ENCODE assay signal across 13 cellular contexts in the genomic region with DNA sequence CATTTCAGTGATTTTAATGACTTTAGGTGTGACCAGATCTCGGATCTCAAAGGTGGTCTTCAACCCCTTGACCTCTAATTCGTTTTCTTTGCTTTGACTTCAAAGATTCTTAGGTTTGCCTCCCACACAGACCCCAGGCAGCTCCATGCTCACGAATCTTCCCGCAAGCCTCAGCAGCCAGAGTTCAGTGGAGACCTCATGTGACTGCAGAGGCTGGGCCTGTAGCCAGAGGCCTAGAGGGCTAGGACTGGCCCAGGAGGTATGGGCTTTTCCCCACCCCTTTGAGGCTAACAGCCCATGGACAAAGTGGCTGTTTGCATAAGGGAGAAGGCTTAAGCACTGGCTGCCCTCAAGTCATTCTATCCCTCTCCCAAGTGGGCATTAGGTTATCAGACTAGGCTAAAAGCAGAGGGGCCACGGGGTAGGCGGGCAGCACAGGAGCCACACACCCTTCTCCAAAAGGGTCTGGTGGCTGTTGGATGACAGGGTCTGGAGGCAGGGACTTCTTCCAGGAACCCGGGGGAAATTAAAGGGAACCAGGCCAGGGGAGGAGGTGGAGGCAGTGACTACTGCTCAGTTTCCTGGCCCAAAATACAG. TPM values are rescaled to one million over a fixed set of nuclear protein-coding genes. Genes with fewer than 3 reads are reported as not detected.
DNase-seq lines count a peak whose midpoint lies in the region; ATAC-seq and TF ChIP-seq lines count a peak whose summit lies in the region.
"Had no signal": no experiment of that assay in that cellular context is flagged by ENCODE, and none has a peak within 500 bp of the region (broad histone marks: within the 10 kb centered on the region; RNA-seq: fewer than 3 reads in every experiment).

No MANE protein-coding gene starts in this region.

- H3K36me3 ChIP-seq in SK-N-SH (replicated peaks in 1 of 2; ENCODE audit: control insufficient read depth in 1 of 2, insufficient read depth in 2 of 2, low read length in 1 of 2): peaks cover 0 to 58% of the 10 kb centered on the region in 2 experiments

- H3K27me3 Mint-ChIP-seq in chondrocyte (ENCODE audit: low read depth): no peaks in the 10 kb centered on the region
- no peaks in the 10 kb centered on the region for H3K27me3 Mint-ChIP-seq in naive thymus-derived CD8-positive, alpha-beta T cell
- H3K27me3 Mint-ChIP-seq: CD8-positive, alpha-beta memory T cell had no signal

- ATAC-seq in naive thymus-derived CD8-positive, alpha-beta T cell: no peak
- ATAC-seq in GM19452 (IDR thresholded peaks at IDR 0.05; ENCODE audit: unreplicated experiment): no peak
- ATAC-seq in GM19455 (IDR thresholded peaks at IDR 0.05; ENCODE audit: unreplicated experiment): no peak

- H3K9ac ChIP-seq in SK-N-SH: no peak overlapping the region

- TF ChIP-seq RAD21 in SK-N-SH (IDR thresholded peaks at IDR 0.05; ENCODE audit: low read length): no peak

- in situ Hi-C loops in Caki2 (cut with HindIII; ENCODE audit: low pct_unique_long_range_greater_than_20kb, low sequenced_read_pairs): no loop called here

- CTCF ChIA-PET in SK-N-SH (lab: Yijun Ruan, JAX): interaction anchor here (2.2 to 2.4 kb wide), 2 partner anchors 13 to 39 kb away, joined by 6 to 7 read pairs; partner anchors contain the start of gene TLCD3B

- H3K9me3 ChIP-seq in SK-N-SH: no peaks in the 10 kb centered on the region
- H3K9me3 ChIP-seq: right atrium auricular region, SJCRH30 had no signal

- DNase-seq in Caki2 (ENCODE audit: low read depth): peak; percentile 19
- peak; percentile 24 for DNase-seq in NCI-H226
- peak; percentile 33 for DNase-seq in chondrocyte (ENCODE audit: low spot score)
- no peak for DNase-seq in naive thymus-derived CD8-positive, alpha-beta T cell
- no peak for DNase-seq in NCI-H748 (lab: John Stamatoyannopoulos, UW; ENCODE audit: unreplicated experiment)
- DNase-seq in SK-N-SH: no peak
- DNase-seq: CD8-positive, alpha-beta memory T cell; SJCRH30 had no signal

- POLR2A ChIA-PET in naive thymus-derived CD8-positive, alpha-beta T cell (lab: Charles Lee): interaction anchor here (0.5 to 3.6 kb wide), 4 partner anchors 16 to 1726 kb away, joined by 3 to 12 read pairs (median 4); partner anchors contain the start of genes TAOK2 and TMEM219
- POLR2A ChIA-PET in SK-N-SH (lab: Yijun Ruan, JAX): no interaction called here

- TF ChIP-seq CTCF in chondrocyte (IDR thresholded peaks at IDR 0.05) (no peak), SK-N-SH (IDR thresholded peaks at IDR 0.05) (no peak)

- 0 out of 4 replicates have a peak overlapping the region, but pooled peaks of 1 of the 2 experiments have one; percentile 20 for H3K27ac ChIP-seq in SK-N-SH (ENCODE audit: low read depth in 2 of 2, low read length in 1 of 2)
- H3K27ac ChIP-seq: right atrium auricular region, SJCRH30 had no signal

- H4K20me1 ChIP-seq in SK-N-SH (ENCODE audit: insufficient read depth): no peaks in the 10 kb centered on the region

- 79% methylated on average over 7 of the region's 7 CpGs for WGBS in SK-N-SH (ENCODE audit: low lambda C conversion rate)

- no peak overlapping the region for H3K4me3 Mint-ChIP-seq in chondrocyte (ENCODE audit: unreplicated experiment)
- peak overlapping the region in 7 of 10 donors; percentile 24 to 55 (median 43) for H3K4me3 Mint-ChIP-seq in naive thymus-derived CD8-positive, alpha-beta T cell

- TF ChIP-seq EP300 in SK-N-SH (IDR thresholded peaks at IDR 0.05; ENCODE audit: borderline replicate concordance in 1 of 2, low read depth in 1 of 2, low read length in 1 of 2): no peak

- H3K4me2 ChIP-seq in SK-N-SH: no peak overlapping the region

- H3K79me2 ChIP-seq in SK-N-SH (ENCODE audit: insufficient read depth): peaks cover 14% of the 10 kb centered on the region; the same call in 1 of the 2 replicates

- no peaks in the 10 kb centered on the region for H3K9me3 Mint-ChIP-seq in chondrocyte (ENCODE audit: low read depth)
- H3K9me3 Mint-ChIP-seq in naive thymus-derived CD8-positive, alpha-beta T cell: no peaks in the 10 kb centered on the region
- H3K9me3 Mint-ChIP-seq: activated T-helper 2 cell treated with anti-CD3 and anti-CD28 coated beads, Interferon-gamma antibody, Interleukin-2, Interleukin-4, amounts not matched to agents 10 μg/mL and 5 μg/mL and 100 μg/mL, durations not matched to agents 14 hours and 24 hours and 36 hours; CD8-positive, alpha-beta memory T cell had no signal

- no peaks in the 10 kb centered on the region for H3K9me2 ChIP-seq in SK-N-SH

- H2AFZ ChIP-seq in SK-N-SH (ENCODE audit: low read depth): no peak overlapping the region

- H3F3A ChIP-seq in SK-N-SH (replicated peaks; ENCODE audit: insufficient read depth): peaks cover 10% of the 10 kb centered on the region

- no peak overlapping the region for H3K27ac Mint-ChIP-seq in chondrocyte (ENCODE audit: unreplicated experiment)
- peak overlapping the region in 6 of 10 donors; percentile 8 to 84 (median 43) for H3K27ac Mint-ChIP-seq in naive thymus-derived CD8-positive, alpha-beta T cell
- H3K27ac Mint-ChIP-seq: activated T-helper 2 cell treated with anti-CD3 and anti-CD28 coated beads, Interferon-gamma antibody, Interleukin-2, Interleukin-4, amounts not matched to agents 10 μg/mL and 5 μg/mL and 100 μg/mL, durations not matched to agents 14 hours and 24 hours and 36 hours had no signal

- H3K4me1 Mint-ChIP-seq in chondrocyte (ENCODE audit: low read depth): peaks cover 24% of the 10 kb centered on the region
- peaks cover 27 to 37% (median 28%) of the 10 kb centered on the region in 4 donors for H3K4me1 Mint-ChIP-seq in naive thymus-derived CD8-positive, alpha-beta T cell

- no peaks in the 10 kb centered on the region for H3K27me3 ChIP-seq in SK-N-SH (ENCODE audit: insufficient read depth)
- H3K27me3 ChIP-seq: right atrium auricular region, SJCRH30 had no signal

- H3K4me1 ChIP-seq in SK-N-SH (ENCODE audit: control insufficient read depth in 1 of 2, insufficient read depth in 2 of 2, low read depth in 1 of 2, low read length in 1 of 2): peaks cover 0 to 14% of the 10 kb centered on the region in 2 experiments; a peak in 1 of 4 replicates
- H3K4me1 ChIP-seq: SJCRH30 had no signal

- peaks cover 23% of the 10 kb centered on the region for H3K36me3 Mint-ChIP-seq in chondrocyte (ENCODE audit: low read depth)
- peaks cover 0 to 45% (median 3%) of the 10 kb centered on the region in 3 donors for H3K36me3 Mint-ChIP-seq in naive thymus-derived CD8-positive, alpha-beta T cell

- H3K4me3 ChIP-seq in SK-N-SH (ENCODE audit: low read depth in 2 of 2, low read length in 1 of 2): no peak overlapping the region
- H3K4me3 ChIP-seq: right atrium auricular region, SJCRH30 had no signal

TF ChIP-seq in SK-N-SH, 30 proteins besides CTCF, POLR2A, EP300 and RAD21 (continues in another document):
- TF ChIP-seq NFIC (IDR thresholded peaks at IDR 0.05; ENCODE audit: borderline replicate concordance) (no peak), MEF2A (IDR thresholded peaks at IDR 0.05; ENCODE audit: borderline replicate concordance, low read depth) (no peak), GABPA (IDR thresholded peaks at IDR 0.05; ENCODE audit: low read depth) (no peak), SMC3 (IDR thresholded peaks at IDR 0.05; ENCODE audit: low read depth, low read length) (no peak), USF2 (IDR thresholded peaks at IDR 0.05; ENCODE audit: borderline replicate concordance, low read depth, low read length) (no peak)

RNA-seq across cellular contexts. Expression of gene HIRIP3, which starts 2.9 kb away (rescaled TPM):
- total RNA-seq in Caki2 (2014; rRNA removed; shearing (Covaris generic); ENCODE audit: low replicate concordance): 8.2 and 21.6 TPM in 2 replicates
- 8.4 to 14.0 TPM (median 9.9 TPM) in 3 replicates for total RNA-seq in chondrocyte
- 10 to 100 TPM; 15.3 to 16.6 TPM for total RNA-seq in naive thymus-derived CD8-positive, alpha-beta T cell
- 10 to 100 TPM; 10.6 to 30.1 (median 18.7) TPM for polyA plus RNA-seq in naive thymus-derived CD8-positive, alpha-beta T cell
- 15.4 and 18.9 TPM in 2 replicates for polyA plus RNA-seq in SK-N-SH (2012; rRNA removed)
- polyA plus RNA-seq in SK-N-SH (2012; cell fraction: cytosol; rRNA removed): 10.2 and 14.3 TPM in 2 replicates
- 10.6 and 15.2 TPM in 2 replicates for polyA plus RNA-seq in SK-N-SH (2012; cell fraction: nucleus; rRNA removed)

RNA-seq across cellular contexts. Expression of gene INO80E, which starts 3.6 kb away (rescaled TPM):
- total RNA-seq in Caki2 (2014; rRNA removed; shearing (Covaris generic); ENCODE audit: low replicate concordance): 131 and 229 TPM in 2 replicates
- 57.1 to 68.5 TPM (median 64.6 TPM) in 3 replicates for total RNA-seq in chondrocyte
- 100 to 1,000 TPM; 107 to 115 TPM for total RNA-seq in naive thymus-derived CD8-positive, alpha-beta T cell
- 1 to 10 TPM; 6.5 to 8.9 (median 7.6) TPM for polyA plus RNA-seq in naive thymus-derived CD8-positive, alpha-beta T cell
- 43.9 and 46.6 TPM in 2 replicates for polyA plus RNA-seq in SK-N-SH (2012; rRNA removed)
- 45.0 and 50.1 TPM in 2 replicates for polyA plus RNA-seq in SK-N-SH (2012; cell fraction: cytosol; rRNA removed)
- polyA plus RNA-seq in SK-N-SH (2012; cell fraction: nucleus; rRNA removed): 98.2 and 102 TPM in 2 replicates

RNA-seq across cellular contexts. Expression of gene DOC2A, which starts 18.4 kb away (rescaled TPM):
- total RNA-seq in Caki2 (2014; rRNA removed; shearing (Covaris generic); ENCODE audit: low replicate concordance): 1.2 and 1.7 TPM in 2 replicates
- total RNA-seq in chondrocyte: 0.15 to 0.29 TPM in 2 of 3 replicates, not detected in the other
- not detected for total RNA-seq in naive thymus-derived CD8-positive, alpha-beta T cell
- polyA plus RNA-seq in naive thymus-derived CD8-positive, alpha-beta T cell: not detected
- 10.3 and 10.4 TPM in 2 replicates for polyA plus RNA-seq in SK-N-SH (2012; rRNA removed)
- polyA plus RNA-seq in SK-N-SH (2012; cell fraction: cytosol; rRNA removed): 2.3 and 4.3 TPM in 2 replicates
- polyA plus RNA-seq in SK-N-SH (2012; cell fraction: nucleus; rRNA removed): 58.4 and 67.6 TPM in 2 replicates
- total RNA-seq: right atrium auricular region, SJCRH30 had no signal
- polyA plus RNA-seq: CD8-positive, alpha-beta memory T cell had no signal

RNA-seq across cellular contexts. Expression of gene TAOK2, which starts 18.8 kb away (rescaled TPM):
- total RNA-seq in Caki2 (2014; rRNA removed; shearing (Covaris generic); ENCODE audit: low replicate concordance): 57.0 and 75.8 TPM in 2 replicates
- total RNA-seq in chondrocyte: 50.0 to 56.6 TPM (median 50.1 TPM) in 3 replicates
- 10 to 100 TPM; 40.8 to 42.6 TPM for total RNA-seq in naive thymus-derived CD8-positive, alpha-beta T cell
- polyA plus RNA-seq in naive thymus-derived CD8-positive, alpha-beta T cell: 1 to 10 TPM; 2.6 to 6.6 (median 2.8) TPM
- 21.9 and 23.1 TPM in 2 replicates for polyA plus RNA-seq in SK-N-SH (2012; rRNA removed)
- 7.2 and 11.2 TPM in 2 replicates for polyA plus RNA-seq in SK-N-SH (2012; cell fraction: cytosol; rRNA removed)
- 59.6 and 71.3 TPM in 2 replicates for polyA plus RNA-seq in SK-N-SH (2012; cell fraction: nucleus; rRNA removed)

RNA-seq across cellular contexts. Expression of gene C16orf92, which starts 30.5 kb away (rescaled TPM):
- not detected in 2 replicates for total RNA-seq in Caki2 (2014; rRNA removed; shearing (Covaris generic); ENCODE audit: low replicate concordance)
- not detected in 3 replicates for total RNA-seq in chondrocyte
- not detected for total RNA-seq in naive thymus-derived CD8-positive, alpha-beta T cell
- not detected for polyA plus RNA-seq in naive thymus-derived CD8-positive, alpha-beta T cell
- polyA plus RNA-seq in SK-N-SH (2012; rRNA removed): not detected in 2 replicates
- polyA plus RNA-seq in SK-N-SH (2012; cell fraction: cytosol; rRNA removed): not detected in 2 replicates
- not detected in 2 replicates for polyA plus RNA-seq in SK-N-SH (2012; cell fraction: nucleus; rRNA removed)
- total RNA-seq: activated T-helper 2 cell treated with anti-CD3 and anti-CD28 coated beads, Interferon-gamma antibody, Interleukin-2, Interleukin-4, amounts not matched to agents 10 μg/mL and 5 μg/mL and 100 μg/mL, durations not matched to agents 14 hours and 24 hours and 36 hours; CD8-positive, alpha-beta memory T cell; kidney; right atrium auricular region; SJCRH30 had no signal
- polyA plus RNA-seq: CD8-positive, alpha-beta memory T cell had no signal

Comparison
In these comparisons a context has a peak if more than half of its experiments do, and no peak if none do; other contexts are left out.
1. DNase-seq: peak in Caki2 (single experiment), NCI-H226 (single experiment) and chondrocyte (single experiment); none in naive thymus-derived CD8-positive, alpha-beta T cell (0 of 10), NCI-H748 (single experiment) and SK-N-SH (single experiment).